Comparison of ENCODE assay signal across 31 cellular contexts in genomic region chrX:136868283-136869055, GRCh38. TPM values are rescaled to one million over a fixed set of nuclear protein-coding genes. Genes with fewer than 3 reads are reported as not detected.
DNase-seq lines count a peak whose midpoint lies in the region; ATAC-seq and TF ChIP-seq lines count a peak whose summit lies in the region.
"Had no signal": no experiment of that assay in that cellular context is flagged by ENCODE, and none has a peak within 500 bp of the region (broad histone marks: within the 10 kb centered on the region; RNA-seq: fewer than 3 reads in every experiment).

No MANE protein-coding gene starts in this region.

- no peak overlapping the region for H3K14ac ChIP-seq in H9 (ENCODE audit: insufficient read depth, low read length)

- DNase-seq in activated T-cell treated with anti-CD3 and anti-CD28 coated beads, Interleukin-2, amount 50 U/mL, for 24 hours: no peak
- no peak for DNase-seq in activated T-cell treated with anti-CD3 and anti-CD28 coated beads for 4 hours
- no peak for DNase-seq in H9
- DNase-seq in activated naive CD8-positive, alpha-beta T cell treated with anti-CD3 and anti-CD28 coated beads for 36 hours: no peak
- no peak for DNase-seq in nephron progenitor cell
- DNase-seq in NOMO-1 (lab: John Stamatoyannopoulos, UW; ENCODE audit: unreplicated experiment in 2 of 2): no peak
- DNase-seq in activated naive CD4-positive, alpha-beta T cell treated with anti-CD3 and anti-CD28 coated beads, Interleukin-2, amount 50 U/mL, for 16 hours: no peak
- DNase-seq: activated CD8-positive, alpha-beta memory T cell treated with anti-CD3 and anti-CD28 coated beads, Interleukin-2, amount 50 U/mL, for 4 hours; activated effector memory CD4-positive, alpha-beta T cell treated with Interleukin-2 at 50 U/mL for 16 hours; AML-193; caudate nucleus; CD4-positive, alpha-beta memory T cell; effector memory CD8-positive, alpha-beta T cell; glutamatergic neuron; Kasumi-1; NCI-H1436; NCI-H2081; NCI-H345; NCI-H69; pancreas; SHP77 treated with DMSO at 0.1 percent for 48 hours; stimulated activated naive B cell treated with anti-CD40 and anti-IgM and Interleukin-4, amounts not matched to agents 10 μg/mL and 1 μg/mL and 100 μg/mL, for 72 hours; SW 1271; T1000 had no signal

- peaks cover 90% of the 10 kb centered on the region for H3K36me3 Mint-ChIP-seq in activated T-cell treated with anti-CD3 and anti-CD28 coated beads, Interleukin-2, amount 50 U/mL, for 24 hours (ENCODE audit: low read depth)
- H3K36me3 Mint-ChIP-seq in H9 (ENCODE audit: insufficient read depth in 1 of 3, low read depth in 3 of 3) (peaks cover 50 to 80% (median 72%) of the 10 kb centered on the region in 3 experiments), nephron progenitor cell (ENCODE audit: low read depth) (peaks cover 81% of the 10 kb centered on the region)
- peaks cover 56% of the 10 kb centered on the region for H3K36me3 Mint-ChIP-seq in activated naive CD8-positive, alpha-beta T cell treated with anti-CD3 and anti-CD28 coated beads for 36 hours

- no peak overlapping the region for H2BK12ac ChIP-seq in H9 (ENCODE audit: insufficient read length, low read depth, low read length)

- H3K79me1 ChIP-seq in H9 (ENCODE audit: insufficient read depth, low read depth, low read length, poor library complexity, severe bottlenecking): no peaks in the 10 kb centered on the region

- H3K9ac ChIP-seq in H9 (ENCODE audit: extremely low read depth, insufficient read length, low read length): no peak overlapping the region

- no peak overlapping the region for H3K4ac ChIP-seq in H9 (ENCODE audit: low read depth, low read length)

- no peak overlapping the region for H3K4me3 Mint-ChIP-seq in activated T-cell treated with anti-CD3 and anti-CD28 coated beads, Interleukin-2, amount 50 U/mL, for 24 hours
- H3K4me3 Mint-ChIP-seq in H9 (no peak overlapping the region), nephron progenitor cell (no peak overlapping the region)
- no peak overlapping the region for H3K4me3 Mint-ChIP-seq in activated naive CD8-positive, alpha-beta T cell treated with anti-CD3 and anti-CD28 coated beads for 36 hours
- H3K4me3 Mint-ChIP-seq: neural crest cell; stimulated activated naive B cell treated with anti-CD40 and anti-IgM and Interleukin-4, amounts not matched to agents 10 μg/mL and 1 μg/mL and 100 μg/mL, for 72 hours had no signal

- peaks cover 6% of the 10 kb centered on the region for H3K9me3 ChIP-seq in H9 (ENCODE audit: control insufficient read depth, low read depth, low read length)
- H3K9me3 ChIP-seq: HAP-1, pancreas had no signal

- peak overlapping the region; percentile 15 for H3K27ac ChIP-seq in H9 (ENCODE audit: insufficient read length, low read depth, low read length)
- H3K27ac ChIP-seq: coronary artery, pancreas, skin epidermis, VCaP had no signal

- H3K18ac ChIP-seq in H9 (ENCODE audit: insufficient read length, low read depth, low read length): no peak overlapping the region

- H3K4me1 Mint-ChIP-seq in activated T-cell treated with anti-CD3 and anti-CD28 coated beads, Interleukin-2, amount 50 U/mL, for 24 hours (ENCODE audit: low read depth): peaks cover 65% of the 10 kb centered on the region
- peaks cover 0 to 3% of the 10 kb centered on the region in 2 experiments; a peak in 1 of 4 replicates for H3K4me1 Mint-ChIP-seq in H9
- peaks cover 30% of the 10 kb centered on the region for H3K4me1 Mint-ChIP-seq in activated naive CD8-positive, alpha-beta T cell treated with anti-CD3 and anti-CD28 coated beads for 36 hours
- H3K4me1 Mint-ChIP-seq in nephron progenitor cell: no peaks in the 10 kb centered on the region

- H3K79me2 ChIP-seq in H9 (ENCODE audit: insufficient read depth, low read length): no peaks in the 10 kb centered on the region

- H3K23me2 ChIP-seq in H9 (ENCODE audit: insufficient read length, low read depth, low read length, poor library complexity, severe bottlenecking): no peaks in the 10 kb centered on the region

- H3K27me3 ChIP-seq in H9 (ENCODE audit: insufficient read depth, low read length): no peaks in the 10 kb centered on the region
- H3K27me3 ChIP-seq: pancreas had no signal

- H3K4me1 ChIP-seq in H9 (ENCODE audit: insufficient read depth, low read length): no peaks in the 10 kb centered on the region
- H3K4me1 ChIP-seq: HAP-1, pancreas had no signal

- H3K27ac Mint-ChIP-seq in activated T-cell treated with anti-CD3 and anti-CD28 coated beads, Interleukin-2, amount 50 U/mL, for 24 hours: peak overlapping the region; percentile 87
- H3K27ac Mint-ChIP-seq in H9 (peak overlapping the region in 1 of 3 experiments; percentile 68; a peak in 2 of 7 replicates), nephron progenitor cell (peak overlapping the region; percentile 16)
- H3K27ac Mint-ChIP-seq in activated naive CD8-positive, alpha-beta T cell treated with anti-CD3 and anti-CD28 coated beads for 36 hours: peak overlapping the region; percentile 66
- H3K27ac Mint-ChIP-seq: stimulated activated naive B cell treated with anti-CD40 and anti-IgM and Interleukin-4, amounts not matched to agents 10 μg/mL and 1 μg/mL and 100 μg/mL, for 72 hours had no signal

- no peak overlapping the region for H4K91ac ChIP-seq in H9 (ENCODE audit: insufficient read length, low read depth, low read length)

- no peak overlapping the region for H2BK120ac ChIP-seq in H9 (ENCODE audit: low read depth, low read length, poor library complexity, severe bottlenecking)

- H2BK5ac ChIP-seq in H9 (ENCODE audit: insufficient read length, low read length): no peak overlapping the region

- H4K8ac ChIP-seq in H9 (replicated peaks; ENCODE audit: insufficient read length, low read depth, low read length): no peak overlapping the region

- H2BK20ac ChIP-seq in H9 (ENCODE audit: low read depth, low read length, poor library complexity, severe bottlenecking): no peak overlapping the region

- WGBS in H9 (ENCODE audit: extremely low coverage, insufficient read length, low lambda C conversion rate): no CpG with 5 or more reads among the region's 9 CpGs

- no peak overlapping the region for H3K4me2 ChIP-seq in H9 (ENCODE audit: insufficient read depth, insufficient read length, low read length)

- H3T11ph ChIP-seq in H9 (ENCODE audit: low read length): no peak overlapping the region

- no peaks in the 10 kb centered on the region for H3K9me3 Mint-ChIP-seq in activated T-cell treated with anti-CD3 and anti-CD28 coated beads, Interleukin-2, amount 50 U/mL, for 24 hours
- H3K9me3 Mint-ChIP-seq in H9 (peaks cover 56 to 61% of the 10 kb centered on the region in 2 experiments), nephron progenitor cell (peaks cover 25% of the 10 kb centered on the region)
- H3K9me3 Mint-ChIP-seq in activated naive CD8-positive, alpha-beta T cell treated with anti-CD3 and anti-CD28 coated beads for 36 hours: no peaks in the 10 kb centered on the region
- H3K9me3 Mint-ChIP-seq: CD4-positive, alpha-beta memory T cell; effector memory CD8-positive, alpha-beta T cell; stimulated activated naive B cell treated with anti-CD40 and anti-IgM and Interleukin-4, amounts not matched to agents 10 μg/mL and 1 μg/mL and 100 μg/mL, for 72 hours had no signal

- no peak overlapping the region for H3K23ac ChIP-seq in H9 (ENCODE audit: insufficient read length, low read depth, low read length)

- no peak overlapping the region for H4K5ac ChIP-seq in H9 (ENCODE audit: insufficient read length, low read depth, low read length)

- no peak overlapping the region for H3K56ac ChIP-seq in H9 (ENCODE audit: insufficient read length, low read depth, low read length)

- peaks cover 7% of the 10 kb centered on the region for H3K27me3 Mint-ChIP-seq in activated T-cell treated with anti-CD3 and anti-CD28 coated beads, Interleukin-2, amount 50 U/mL, for 24 hours
- H3K27me3 Mint-ChIP-seq in H9 (ENCODE audit: low read depth) (no peaks in the 10 kb centered on the region), nephron progenitor cell (ENCODE audit: low read depth, poor library complexity) (no peaks in the 10 kb centered on the region)
- no peaks in the 10 kb centered on the region for H3K27me3 Mint-ChIP-seq in activated naive CD8-positive, alpha-beta T cell treated with anti-CD3 and anti-CD28 coated beads for 36 hours
- H3K27me3 Mint-ChIP-seq: CD4-positive, alpha-beta memory T cell; effector memory CD8-positive, alpha-beta T cell; stimulated activated naive B cell treated with anti-CD40 and anti-IgM and Interleukin-4, amounts not matched to agents 10 μg/mL and 1 μg/mL and 100 μg/mL, for 72 hours had no signal

- ATAC-seq in SK-N-SH treated with all-trans-retinoic acid at 6 μM for 48 hours: no peak
- ATAC-seq: left lobe of liver; pancreas; stimulated activated naive B cell treated with anti-CD40 and anti-IgM and Interleukin-4, amounts not matched to agents 10 μg/mL and 1 μg/mL and 100 μg/mL, for 72 hours had no signal

- H4K20me1 ChIP-seq in H9 (ENCODE audit: control insufficient read depth, insufficient read depth, insufficient read length): no peaks in the 10 kb centered on the region

- H2AK5ac ChIP-seq in H9 (ENCODE audit: insufficient read length, low read length): no peak overlapping the region

- no peak overlapping the region for H2BK15ac ChIP-seq in H9 (ENCODE audit: low read depth, low read length)

- no peak for TF ChIP-seq CTCF in H9 (conservative IDR thresholded peaks at IDR 0.05)
- no peak for TF ChIP-seq CTCF in nephron progenitor cell (IDR thresholded peaks at IDR 0.05)

- no peak overlapping the region for H2AFZ ChIP-seq in H9 (ENCODE audit: low read length)

TF ChIP-seq in SK-N-SH treated with all-trans-retinoic acid at 6 μM for 48 hours, 23 proteins besides CTCF, POLR2A, EP300 and RAD21 (continues in another document):
- TF ChIP-seq POU6F1 (CRISPR knock-in tag; IDR thresholded peaks at IDR 0.05; ENCODE audit: borderline replicate concordance, low read depth) (no peak), ZC3H10 (CRISPR knock-in tag; IDR thresholded peaks at IDR 0.05) (no peak), PPARA (CRISPR knock-in tag; IDR thresholded peaks at IDR 0.05; ENCODE audit: borderline replicate concordance) (no peak), OSR1 (CRISPR knock-in tag; IDR thresholded peaks at IDR 0.05) (no peak), ZFP30 (CRISPR knock-in tag; IDR thresholded peaks at IDR 0.05) (no peak), ZNF8 (CRISPR knock-in tag; IDR thresholded peaks at IDR 0.05) (no peak), ISL1 (CRISPR knock-in tag; IDR thresholded peaks at IDR 0.05) (no peak)

RNA-seq across cellular contexts. Expression of gene RBMX, which starts 12.1 kb away (rescaled TPM):
- total RNA-seq in H9 (2021): 409 and 414 TPM in 2 replicates
- total RNA-seq in activated naive CD8-positive, alpha-beta T cell treated with anti-CD3 and anti-CD28 coated beads for 36 hours: 100 to 1,000 TPM; 382 to 393 TPM
